2 cellular contexts compared by ENCODE assay signal in the genomic region with DNA sequence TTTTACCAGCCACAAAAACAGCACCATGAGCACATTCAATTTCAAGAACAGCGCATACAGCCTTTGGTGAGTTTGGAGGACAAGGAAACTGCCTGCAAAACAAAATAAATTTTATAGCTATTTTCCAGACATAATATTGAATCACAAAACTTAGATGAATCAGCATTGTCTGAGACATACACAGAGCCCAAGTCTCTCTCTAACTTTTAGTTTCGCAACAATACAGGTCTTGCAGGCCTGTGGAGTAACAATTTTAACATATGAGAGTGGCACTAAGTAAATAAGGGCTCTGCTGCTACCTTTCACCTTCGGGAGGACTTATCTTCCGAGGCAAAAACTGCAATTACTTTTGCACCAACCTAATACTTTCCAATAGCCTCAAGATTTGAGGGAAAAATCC.
A peak's percentile ranks its signal among the peaks of the same experiment; 100 is the strongest.
TF ChIP-seq lines count a peak whose summit lies in the region.

No MANE protein-coding gene starts in this region.

TF ChIP-seq in K562, 482 proteins besides CTCF, POLR2A, EP300 and RAD21:
- no peak for TF ChIP-seq PHB2 (IDR thresholded peaks at IDR 0.05; ENCODE audit: low read depth)
- no peak for TF ChIP-seq CEBPG (CRISPR knock-in tag; IDR thresholded peaks at IDR 0.05)
- peak; percentile 26 to 60; a peak in 2 of 4 replicates for TF ChIP-seq CEBPG (tag; conservative IDR thresholded peaks at IDR 0.05 in 1 of 2, IDR thresholded peaks at IDR 0.05 in 1 of 2)
- no peak for TF ChIP-seq ZBTB1 (CRISPR knock-in tag; IDR thresholded peaks at IDR 0.05; ENCODE audit: borderline replicate concordance, low read depth)
- TF ChIP-seq POLR2G (IDR thresholded peaks at IDR 0.05; ENCODE audit: low read depth, low read length), result no peak
- TF ChIP-seq CEBPB (tag; IDR thresholded peaks at IDR 0.05), result peak; percentile 90

TF ChIP-seq in GM23338, 12 proteins besides CTCF, POLR2A, EP300 and RAD21:
- TF ChIP-seq, protein P1, sequence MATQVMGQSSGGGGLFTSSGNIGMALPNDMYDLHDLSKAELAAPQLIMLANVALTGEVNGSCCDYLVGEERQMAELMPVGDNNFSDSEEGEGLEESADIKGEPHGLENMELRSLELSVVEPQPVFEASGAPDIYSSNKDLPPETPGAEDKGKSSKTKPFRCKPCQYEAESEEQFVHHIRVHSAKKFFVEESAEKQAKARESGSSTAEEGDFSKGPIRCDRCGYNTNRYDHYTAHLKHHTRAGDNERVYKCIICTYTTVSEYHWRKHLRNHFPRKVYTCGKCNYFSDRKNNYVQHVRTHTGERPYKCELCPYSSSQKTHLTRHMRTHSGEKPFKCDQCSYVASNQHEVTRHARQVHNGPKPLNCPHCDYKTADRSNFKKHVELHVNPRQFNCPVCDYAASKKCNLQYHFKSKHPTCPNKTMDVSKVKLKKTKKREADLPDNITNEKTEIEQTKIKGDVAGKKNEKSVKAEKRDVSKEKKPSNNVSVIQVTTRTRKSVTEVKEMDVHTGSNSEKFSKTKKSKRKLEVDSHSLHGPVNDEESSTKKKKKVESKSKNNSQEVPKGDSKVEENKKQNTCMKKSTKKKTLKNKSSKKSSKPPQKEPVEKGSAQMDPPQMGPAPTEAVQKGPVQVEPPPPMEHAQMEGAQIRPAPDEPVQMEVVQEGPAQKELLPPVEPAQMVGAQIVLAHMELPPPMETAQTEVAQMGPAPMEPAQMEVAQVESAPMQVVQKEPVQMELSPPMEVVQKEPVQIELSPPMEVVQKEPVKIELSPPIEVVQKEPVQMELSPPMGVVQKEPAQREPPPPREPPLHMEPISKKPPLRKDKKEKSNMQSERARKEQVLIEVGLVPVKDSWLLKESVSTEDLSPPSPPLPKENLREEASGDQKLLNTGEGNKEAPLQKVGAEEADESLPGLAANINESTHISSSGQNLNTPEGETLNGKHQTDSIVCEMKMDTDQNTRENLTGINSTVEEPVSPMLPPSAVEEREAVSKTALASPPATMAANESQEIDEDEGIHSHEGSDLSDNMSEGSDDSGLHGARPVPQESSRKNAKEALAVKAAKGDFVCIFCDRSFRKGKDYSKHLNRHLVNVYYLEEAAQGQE (IDR thresholded peaks at IDR 0.05; ENCODE audit: unreplicated experiment), result no peak
- TF ChIP-seq JUNB (IDR thresholded peaks at IDR 0.05; ENCODE audit: unreplicated experiment) (no peak), STAT1 (IDR thresholded peaks at IDR 0.05; ENCODE audit: unreplicated experiment) (no peak), ZNF331 (CRISPR knock-in tag; IDR thresholded peaks at IDR 0.05; ENCODE audit: low read depth) (no peak)
- TF ChIP-seq, protein P2, sequence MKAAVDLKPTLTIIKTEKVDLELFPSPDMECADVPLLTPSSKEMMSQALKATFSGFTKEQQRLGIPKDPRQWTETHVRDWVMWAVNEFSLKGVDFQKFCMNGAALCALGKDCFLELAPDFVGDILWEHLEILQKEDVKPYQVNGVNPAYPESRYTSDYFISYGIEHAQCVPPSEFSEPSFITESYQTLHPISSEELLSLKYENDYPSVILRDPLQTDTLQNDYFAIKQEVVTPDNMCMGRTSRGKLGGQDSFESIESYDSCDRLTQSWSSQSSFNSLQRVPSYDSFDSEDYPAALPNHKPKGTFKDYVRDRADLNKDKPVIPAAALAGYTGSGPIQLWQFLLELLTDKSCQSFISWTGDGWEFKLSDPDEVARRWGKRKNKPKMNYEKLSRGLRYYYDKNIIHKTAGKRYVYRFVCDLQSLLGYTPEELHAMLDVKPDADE (IDR thresholded peaks at IDR 0.05), result no peak
